ENCODE assay signal across 9 cellular contexts in the genomic region with DNA sequence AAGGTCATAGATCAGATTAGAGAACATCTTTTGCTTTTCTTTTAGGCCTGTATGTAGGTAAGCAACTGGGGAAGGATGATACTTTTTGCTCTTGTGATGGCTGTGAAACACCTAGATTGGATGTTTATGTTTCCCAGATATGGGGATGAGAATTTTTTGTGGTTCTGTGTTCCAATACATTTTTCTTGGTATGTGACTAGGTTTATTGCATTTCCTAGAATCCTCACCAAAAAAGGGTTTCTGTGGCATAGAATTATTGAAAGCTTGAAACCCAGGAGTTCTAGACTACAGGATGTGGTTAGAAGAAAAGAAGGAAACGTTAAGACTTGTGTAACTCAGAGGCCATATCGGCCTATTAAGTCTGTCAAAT.
DNase-seq lines count a peak whose midpoint lies in the region; ATAC-seq, FAIRE-seq and TF ChIP-seq lines count a peak whose summit lies in the region.
"Had no signal": no experiment of that assay in that cellular context is flagged by ENCODE, and none has a peak within 500 bp of the region (broad histone marks: within the 10 kb centered on the region; RNA-seq: fewer than 3 reads in every experiment).

No MANE protein-coding gene starts in this region.

- H3K27me3 Mint-ChIP-seq in memory B cell: no peaks in the 10 kb centered on the region

- no peaks in the 10 kb centered on the region for H3K9me3 Mint-ChIP-seq in memory B cell

- H3K27ac Mint-ChIP-seq in memory B cell: no peak overlapping the region

- peaks cover 17% of the 10 kb centered on the region for H3K36me3 Mint-ChIP-seq in memory B cell

- DNase-seq in GDM1 (lab: John Stamatoyannopoulos, UW): peak; percentile 41
- no peak for DNase-seq in H54 (ENCODE audit: insufficient read length, low spot score)
- peak; percentile 55 for DNase-seq in SKM-1 treated with dmso at 0.1 percent for 144 hours (lab: John Stamatoyannopoulos, UW; ENCODE audit: unreplicated experiment)
- DNase-seq in memory B cell (ENCODE audit: low spot score in 2 of 2): no peak
- no peak for DNase-seq in NCI-H146 (lab: John Stamatoyannopoulos, UW)
- no peak for DNase-seq in NCI-H1105 treated with DMSO at 0.1 percent for 48 hours (lab: John Stamatoyannopoulos, UW)
- no peak for DNase-seq in amygdala (lab: John Stamatoyannopoulos, UW)
- no peak for DNase-seq in activated CD4-positive, alpha-beta T cell treated with anti-CD3 and anti-CD28 coated beads for 4 hours

- no peak overlapping the region for H3K4me3 Mint-ChIP-seq in memory B cell

- peak; percentile 50 for ATAC-seq in memory B cell (ENCODE audit: low read depth)
- ATAC-seq: right cardiac atrium had no signal

- no peak for TF ChIP-seq POLR2A in H54 (IDR thresholded peaks at IDR 0.05; ENCODE audit: low read depth, low read length)

- peaks cover 18% of the 10 kb centered on the region for H3K4me1 Mint-ChIP-seq in memory B cell

- FAIRE-seq in H54 (lab: Jason Lieb, UNC): peak; percentile 45

Comparison
In these comparisons a context has a peak if more than half of its experiments do, and no peak if none do; other contexts are left out.
1. DNase-seq: peak in GDM1 (single experiment) and SKM-1 treated with dmso at 0.1 percent for 144 hours (single experiment); none in H54 (single experiment), memory B cell (0 of 2), NCI-H146 (single experiment), NCI-H1105 treated with DMSO at 0.1 percent for 48 hours (single experiment), amygdala (0 of 56) and activated CD4-positive, alpha-beta T cell treated with anti-CD3 and anti-CD28 coated beads for 4 hours (0 of 2).